ENCODE assay signal across 1 cellular context in genomic region chr17:75086496-75087181, GRCh38.
A peak's percentile ranks its signal among the peaks of the same experiment; 100 is the strongest.
TF ChIP-seq lines count a peak whose summit lies in the region.

No MANE protein-coding gene starts in this region.

TF ChIP-seq in HepG2, 621 proteins besides CTCF, POLR2A, EP300 and RAD21 (continues in another document):
- TF ChIP-seq CSRNP1 (CRISPR knock-in tag; IDR thresholded peaks at IDR 0.05) (no peak), TBP (CRISPR knock-in tag; IDR thresholded peaks at IDR 0.05) (no peak), ZSCAN12 (CRISPR knock-in tag; IDR thresholded peaks at IDR 0.05) (0 out of 2 replicates have a peak, but pooled peaks have one; percentile 27), TGIF2 (CRISPR knock-in tag; IDR thresholded peaks at IDR 0.05) (0 out of 2 replicates have a peak, but pooled peaks have one; percentile 64), ZNF12 (CRISPR knock-in tag; IDR thresholded peaks at IDR 0.05) (no peak; the same call in 1 of the 2 replicates), HNRNPLL (IDR thresholded peaks at IDR 0.05; ENCODE audit: low read depth, low read length, poor library complexity, severe bottlenecking) (no peak), RERE (CRISPR knock-in tag; IDR thresholded peaks at IDR 0.05; ENCODE audit: low read depth) (0 out of 2 replicates have a peak, but pooled peaks have one; percentile 27), ZNF317 (CRISPR knock-in tag; IDR thresholded peaks at IDR 0.05) (0 out of 2 replicates have a peak, but pooled peaks have one; percentile 24), MED1 (CRISPR knock-in tag; IDR thresholded peaks at IDR 0.05) (peak; percentile 63), ZNF296 (CRISPR knock-in tag; conservative IDR thresholded peaks at IDR 0.05) (peak; percentile 46; the same call in 1 of the 2 replicates), ZNF143 (CRISPR knock-in tag; IDR thresholded peaks at IDR 0.05) (peak; percentile 39; the same call in 1 of the 2 replicates), SAP130 (CRISPR knock-in tag; IDR thresholded peaks at IDR 0.05; ENCODE audit: low read depth) (peak; percentile 75), ELF3 (CRISPR knock-in tag; IDR thresholded peaks at IDR 0.05) (peak; percentile 65), NBN (conservative IDR thresholded peaks at IDR 0.05) (0 out of 2 replicates have a peak, but pooled peaks have one; percentile 22), KLF11 (CRISPR knock-in tag; IDR thresholded peaks at IDR 0.05) (peak; percentile 42; the same call in 1 of the 2 replicates), GLI4 (CRISPR knock-in tag; IDR thresholded peaks at IDR 0.05; ENCODE audit: borderline replicate concordance) (0 out of 2 replicates have a peak, but pooled peaks have one; percentile 49), ZMAT3 (CRISPR knock-in tag; conservative IDR thresholded peaks at IDR 0.05) (no peak), LCORL (IDR thresholded peaks at IDR 0.05) (peak; percentile 46; the same call in 1 of the 2 replicates), LCORL (CRISPR knock-in tag; IDR thresholded peaks at IDR 0.05) (no peak), KLF15 (CRISPR knock-in tag; IDR thresholded peaks at IDR 0.05; ENCODE audit: borderline replicate concordance) (0 out of 2 replicates have a peak, but pooled peaks have one; percentile 22), ZNF282 (IDR thresholded peaks at IDR 0.05; ENCODE audit: partially characterized antibody) (no peak), ZNF644 (CRISPR knock-in tag; IDR thresholded peaks at IDR 0.05; ENCODE audit: low read depth) (peak; percentile 91; the same call in 1 of the 2 replicates), ZNF749 (CRISPR knock-in tag; IDR thresholded peaks at IDR 0.05; ENCODE audit: borderline replicate concordance) (no peak; the same call in 1 of the 2 replicates), RBFOX2 (IDR thresholded peaks at IDR 0.05; ENCODE audit: low read depth, low read length) (no peak), ZNF792 (CRISPR knock-in tag; IDR thresholded peaks at IDR 0.05) (peak; percentile 58; the same call in 1 of the 2 replicates), ZBTB43 (CRISPR knock-in tag; conservative IDR thresholded peaks at IDR 0.05) (peak; percentile 78; the same call in 1 of the 2 replicates), MED13 (CRISPR knock-in tag; IDR thresholded peaks at IDR 0.05) (peak; percentile 39; the same call in 1 of the 2 replicates), ZNF597 (CRISPR knock-in tag; IDR thresholded peaks at IDR 0.05) (no peak), CERS6 (CRISPR knock-in tag; IDR thresholded peaks at IDR 0.05) (no peak), BCL6 (CRISPR knock-in tag; IDR thresholded peaks at IDR 0.05) (peak; percentile 54; the same call in 1 of the 2 replicates), MED8 (CRISPR knock-in tag; IDR thresholded peaks at IDR 0.05; ENCODE audit: insufficient replicate concordance) (no peak), GLMP (CRISPR knock-in tag; IDR thresholded peaks at IDR 0.05; ENCODE audit: borderline replicate concordance) (no peak), E2F1 (CRISPR knock-in tag; IDR thresholded peaks at IDR 0.05) (no peak), HDAC2 (CRISPR knock-in tag; IDR thresholded peaks at IDR 0.05) (no peak; the same call in 1 of the 2 replicates), KAT8 (CRISPR knock-in tag; IDR thresholded peaks at IDR 0.05) (peak; percentile 72), ZNF709 (CRISPR knock-in tag; IDR thresholded peaks at IDR 0.05) (peak; percentile 86; the same call in 1 of the 2 replicates), ZNF768 (CRISPR knock-in tag; IDR thresholded peaks at IDR 0.05) (no peak), SKIL (CRISPR knock-in tag; IDR thresholded peaks at IDR 0.05; ENCODE audit: borderline replicate concordance) (peak; percentile 80), NR2F2 (IDR thresholded peaks at IDR 0.05; ENCODE audit: borderline replicate concordance, low read depth) (peak; percentile 39; the same call in 1 of the 2 replicates), WIZ (CRISPR knock-in tag; IDR thresholded peaks at IDR 0.05) (peak; percentile 78; the same call in 1 of the 2 replicates), NCOR1 (IDR thresholded peaks at IDR 0.05; ENCODE audit: borderline replicate concordance, low read length) (peak; percentile 33; the same call in 1 of the 2 replicates), CAMTA2 (CRISPR knock-in tag; IDR thresholded peaks at IDR 0.05; ENCODE audit: borderline replicate concordance) (no peak), STAT5B (CRISPR knock-in tag; IDR thresholded peaks at IDR 0.05) (no peak), ZFP90 (CRISPR knock-in tag; IDR thresholded peaks at IDR 0.05; ENCODE audit: borderline replicate concordance) (no peak; the same call in 1 of the 2 replicates), NFKB2 (CRISPR knock-in tag; IDR thresholded peaks at IDR 0.05; ENCODE audit: borderline replicate concordance) (no peak), NR2F1 (CRISPR knock-in tag; IDR thresholded peaks at IDR 0.05) (peak; percentile 46 to 48; a peak in 2 of 4 replicates), ZNF549 (CRISPR knock-in tag; IDR thresholded peaks at IDR 0.05) (no peak), HOMEZ (CRISPR knock-in tag; IDR thresholded peaks at IDR 0.05; ENCODE audit: low read depth) (peak; percentile 47; the same call in 1 of the 2 replicates)
